In the genomic region with DNA sequence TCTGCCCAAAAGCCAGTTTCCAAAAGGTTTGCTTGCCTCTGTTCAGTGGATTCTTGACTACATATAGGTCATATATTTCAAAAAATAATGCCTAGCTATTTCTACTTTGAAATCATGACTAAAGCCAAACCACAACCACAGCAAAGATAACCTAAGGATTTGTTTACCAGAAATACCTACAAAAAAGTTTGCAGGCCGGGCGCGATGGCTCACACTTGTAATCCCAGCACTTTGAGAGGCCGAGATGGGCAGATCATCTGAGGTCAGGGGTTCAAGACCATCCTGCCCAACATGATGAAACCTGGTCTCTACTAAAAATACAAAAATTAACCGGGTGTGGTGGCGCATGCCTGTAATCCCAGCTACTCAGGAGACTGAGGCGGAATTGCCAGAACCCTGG, we compare ENCODE assay signal across 1 cellular context.
TF ChIP-seq lines count a peak whose summit lies in the region.

No MANE protein-coding gene starts in this region.

TF ChIP-seq in liver, 16 proteins besides CTCF, POLR2A, EP300 and RAD21 (continued from another document):
- TF ChIP-seq, protein P1, sequence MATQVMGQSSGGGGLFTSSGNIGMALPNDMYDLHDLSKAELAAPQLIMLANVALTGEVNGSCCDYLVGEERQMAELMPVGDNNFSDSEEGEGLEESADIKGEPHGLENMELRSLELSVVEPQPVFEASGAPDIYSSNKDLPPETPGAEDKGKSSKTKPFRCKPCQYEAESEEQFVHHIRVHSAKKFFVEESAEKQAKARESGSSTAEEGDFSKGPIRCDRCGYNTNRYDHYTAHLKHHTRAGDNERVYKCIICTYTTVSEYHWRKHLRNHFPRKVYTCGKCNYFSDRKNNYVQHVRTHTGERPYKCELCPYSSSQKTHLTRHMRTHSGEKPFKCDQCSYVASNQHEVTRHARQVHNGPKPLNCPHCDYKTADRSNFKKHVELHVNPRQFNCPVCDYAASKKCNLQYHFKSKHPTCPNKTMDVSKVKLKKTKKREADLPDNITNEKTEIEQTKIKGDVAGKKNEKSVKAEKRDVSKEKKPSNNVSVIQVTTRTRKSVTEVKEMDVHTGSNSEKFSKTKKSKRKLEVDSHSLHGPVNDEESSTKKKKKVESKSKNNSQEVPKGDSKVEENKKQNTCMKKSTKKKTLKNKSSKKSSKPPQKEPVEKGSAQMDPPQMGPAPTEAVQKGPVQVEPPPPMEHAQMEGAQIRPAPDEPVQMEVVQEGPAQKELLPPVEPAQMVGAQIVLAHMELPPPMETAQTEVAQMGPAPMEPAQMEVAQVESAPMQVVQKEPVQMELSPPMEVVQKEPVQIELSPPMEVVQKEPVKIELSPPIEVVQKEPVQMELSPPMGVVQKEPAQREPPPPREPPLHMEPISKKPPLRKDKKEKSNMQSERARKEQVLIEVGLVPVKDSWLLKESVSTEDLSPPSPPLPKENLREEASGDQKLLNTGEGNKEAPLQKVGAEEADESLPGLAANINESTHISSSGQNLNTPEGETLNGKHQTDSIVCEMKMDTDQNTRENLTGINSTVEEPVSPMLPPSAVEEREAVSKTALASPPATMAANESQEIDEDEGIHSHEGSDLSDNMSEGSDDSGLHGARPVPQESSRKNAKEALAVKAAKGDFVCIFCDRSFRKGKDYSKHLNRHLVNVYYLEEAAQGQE (IDR thresholded peaks at IDR 0.05) = no peak
- no peak for TF ChIP-seq GABPA (IDR thresholded peaks at IDR 0.05 in 1 of 2, conservative IDR thresholded peaks at IDR 0.05 in 1 of 2)
- TF ChIP-seq FOXA1 (IDR thresholded peaks at IDR 0.05) = no peak
- TF ChIP-seq FOXA2 (IDR thresholded peaks at IDR 0.05) = no peak
- TF ChIP-seq TAF1 (conservative IDR thresholded peaks at IDR 0.05) = no peak
- no peak for TF ChIP-seq HNF4A (conservative IDR thresholded peaks at IDR 0.05)
- TF ChIP-seq, protein P2, sequence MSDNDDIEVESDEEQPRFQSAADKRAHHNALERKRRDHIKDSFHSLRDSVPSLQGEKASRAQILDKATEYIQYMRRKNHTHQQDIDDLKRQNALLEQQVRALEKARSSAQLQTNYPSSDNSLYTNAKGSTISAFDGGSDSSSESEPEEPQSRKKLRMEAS (IDR thresholded peaks at IDR 0.05) = no peak
